23 cellular contexts compared by ENCODE assay signal in the genomic region with DNA sequence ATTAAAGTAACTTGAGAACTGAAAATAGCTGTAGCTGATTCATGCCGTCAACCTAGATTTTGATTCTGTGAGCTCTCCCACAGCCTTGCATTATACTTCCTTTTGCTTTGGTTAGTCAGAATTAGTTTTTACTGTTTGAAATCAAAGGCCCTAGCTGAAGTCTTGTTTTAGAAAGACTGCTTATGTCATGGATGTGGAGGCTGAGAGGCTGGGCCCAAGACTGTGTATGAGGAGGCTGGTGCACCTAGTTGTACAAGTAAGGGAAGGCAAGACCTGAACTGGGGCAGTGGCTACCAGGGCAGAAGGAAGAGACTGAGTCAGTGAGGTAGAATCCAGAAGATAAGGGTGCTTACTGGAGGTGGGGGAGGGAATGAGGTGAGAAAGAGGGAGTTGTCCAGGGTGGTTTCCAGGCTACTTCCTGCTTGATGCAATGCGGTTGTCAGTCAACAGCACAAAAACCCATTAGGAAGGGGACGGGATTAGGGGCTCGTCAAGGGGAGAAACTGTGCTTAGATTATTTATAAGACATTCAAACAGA.
DNase-seq lines count a peak whose midpoint lies in the region; ATAC-seq, FAIRE-seq and TF ChIP-seq lines count a peak whose summit lies in the region.
"Had no signal": no experiment of that assay in that cellular context is flagged by ENCODE, and none has a peak within 500 bp of the region (broad histone marks: within the 10 kb centered on the region; RNA-seq: fewer than 3 reads in every experiment).

No MANE protein-coding gene starts in this region.

- peaks cover 18% of the 10 kb centered on the region for H3K4me1 Mint-ChIP-seq in activated CD4-positive, alpha-beta T cell treated with anti-CD3 and anti-CD28 coated beads, Interleukin-2, amount 10 ng/mL, durations not matched to agents 24 days and 14 days

- no peak overlapping the region for H2AFZ ChIP-seq in GM12878 (ENCODE audit: control insufficient read depth, low read depth, low read length)
- H2AFZ ChIP-seq: GM23248 had no signal

- SMC1A ChIA-PET in GM12878 (lab: Charles Lee; ENCODE audit: uncharacterized antibody, unreplicated experiment) = no interaction called here

- no peak for ATAC-seq in GM12878
- peak; percentile 62 for ATAC-seq in foreskin keratinocyte
- ATAC-seq in HG02623 (IDR thresholded peaks at IDR 0.05; ENCODE audit: unreplicated experiment) = no peak

- in situ Hi-C loops in GM12878 (cut with MboI) = no loop called here

- no peak for TF ChIP-seq CTCF in GM12878 (IDR thresholded peaks at IDR 0.05 in 2 of 3, conservative IDR thresholded peaks at IDR 0.05 in 1 of 3; ENCODE audit: control insufficient read depth in 2 of 3, extremely low read depth in 1 of 3, insufficient read depth in 1 of 3, low read depth in 3 of 3, low read length in 3 of 3)
- TF ChIP-seq CTCF in foreskin keratinocyte (conservative IDR thresholded peaks at IDR 0.05) = no peak
- TF ChIP-seq CTCF in RWPE1 (conservative IDR thresholded peaks at IDR 0.05; ENCODE audit: low read depth) = no peak

- DNase-seq in activated CD4-positive, alpha-beta T cell treated with anti-CD3 and anti-CD28 coated beads, Interleukin-2, amount 10 ng/mL, durations not matched to agents 24 days and 14 days = no peak
- no peak for DNase-seq in activated CD4-positive, alpha-beta T cell treated with anti-CD3 and anti-CD28 coated beads, Interleukin-2, amount 50 U/mL, for 1 hour
- DNase-seq in Daoy (ENCODE audit: low read depth) (peak; percentile 5), GM12878 (ENCODE audit: low read depth, low spot score) (no peak), foreskin keratinocyte (peak; percentile 16 to 71), NCI-H1092 (lab: John Stamatoyannopoulos, UW) (no peak), RWPE1 (ENCODE audit: low spot score) (no peak)
- DNase-seq: 8988T, Caco-2, DMS 273 treated with DMSO at 0.1 percent for 48 hours, DMS79 treated with DMSO at 0.1 percent for 48 hours, GM23248, HCEC 1CT, Kasumi-1, NCI-H1417, NCI-H187, NCI-H446, NCI-H526 treated with DMSO at 0.1 percent for 48 hours, Right ventricle myocardium superior had no signal

- 70% methylated on average over 4 of the region's 4 CpGs for WGBS in GM12878 (ENCODE audit: insufficient coverage, insufficient replicate concordance, low lambda C conversion rate, missing lambda C conversion rate)

- TF ChIP-seq RAD21 in GM12878 (IDR thresholded peaks at IDR 0.05; ENCODE audit: insufficient read depth, low read depth, low read length) = no peak

- no peak overlapping the region for H3K4me2 ChIP-seq in GM12878 (ENCODE audit: control insufficient read depth, insufficient read depth)

- peak overlapping the region; percentile 26 for H3K27ac Mint-ChIP-seq in activated CD4-positive, alpha-beta T cell treated with anti-CD3 and anti-CD28 coated beads, Interleukin-2, amount 10 ng/mL, durations not matched to agents 24 days and 14 days

- no peak overlapping the region for H3K9ac ChIP-seq in GM12878 (ENCODE audit: control insufficient read depth, insufficient read depth, low read length)
- H3K9ac ChIP-seq: BLaER1 treated with 17β-estradiol and CSF1 and Interleukin-3, amounts not matched to agents 10 nM and 100 nM; GM23248 had no signal

- no peaks in the 10 kb centered on the region for H3K9me3 Mint-ChIP-seq in activated CD4-positive, alpha-beta T cell treated with anti-CD3 and anti-CD28 coated beads, Interleukin-2, amount 10 ng/mL, durations not matched to agents 24 days and 14 days

- no peaks in the 10 kb centered on the region for H3K27me3 Mint-ChIP-seq in activated CD4-positive, alpha-beta T cell treated with anti-CD3 and anti-CD28 coated beads, Interleukin-2, amount 10 ng/mL, durations not matched to agents 24 days and 14 days
- H3K27me3 Mint-ChIP-seq: CD4-positive, alpha-beta memory T cell had no signal

- H3K4me1 ChIP-seq in GM12878 (ENCODE audit: control insufficient read depth, insufficient read depth, low read length) (no peaks in the 10 kb centered on the region), foreskin keratinocyte (no peaks in the 10 kb centered on the region)
- H3K4me1 ChIP-seq: Caco-2 had no signal

- no TSS peak for BruUV-seq in GM12878 (replicated peaks; lab: Mats Ljungman, UMichigan)

- CTCF ChIA-PET in GM12878 (lab: Yijun Ruan, JAX) = interaction anchor here (2.3 kb wide), 1 partner anchor 206 kb away, joined by 5 read pairs; no protein-coding TSS in a partner anchor
- CTCF ChIA-PET in RWPE1 (lab: Yijun Ruan, JAX) = no interaction called here

- no peaks in the 10 kb centered on the region for H4K20me1 ChIP-seq in GM12878 (ENCODE audit: control insufficient read depth, insufficient read depth)
- H4K20me1 ChIP-seq: BLaER1 treated with 17β-estradiol and CSF1 and Interleukin-3, amounts not matched to agents 10 nM and 100 nM had no signal

- no peak overlapping the region for H3K4me3 ChIP-seq in GM12878
- H3K4me3 ChIP-seq: BLaER1 treated with 17β-estradiol and CSF1 and Interleukin-3, amounts not matched to agents 10 nM and 100 nM; GM23248 had no signal

- RAD21 ChIA-PET in GM12878 (lab: Charles Lee; ENCODE audit: unreplicated experiment) = no interaction called here

- H3K27ac ChIP-seq in GM12878 (ENCODE audit: control insufficient read depth, insufficient read depth) = no peak overlapping the region
- peak overlapping the region; percentile 42 for H3K27ac ChIP-seq in foreskin keratinocyte
- H3K27ac ChIP-seq in RWPE1 = no peak overlapping the region
- H3K27ac ChIP-seq: GM23248 had no signal

- intact Hi-C loops in activated CD4-positive, alpha-beta T cell treated with anti-CD3 and anti-CD28 coated beads, Interleukin-2, amount 10 ng/mL, durations not matched to agents 24 days and 14 days (cut with micrococcal nuclease) = no loop called here
- intact Hi-C loops in GM12878 (cut with micrococcal nuclease; ENCODE audit: unreplicated experiment) = loop anchor here (10.0 kb wide), 1 partner anchor 176 kb away; no protein-coding TSS in a partner anchor

- H3K27me3 ChIP-seq in GM12878 (replicated peaks in 1 of 2; ENCODE audit: control insufficient read depth in 2 of 2, insufficient read depth in 2 of 2, low read length in 1 of 2) = no peaks in the 10 kb centered on the region
- H3K27me3 ChIP-seq in foreskin keratinocyte = no peaks in the 10 kb centered on the region

- FAIRE-seq in GM12878 (lab: Jason Lieb, UNC) = no peak
- FAIRE-seq: GM12892 had no signal

- no peak overlapping the region for H3K4me3 Mint-ChIP-seq in activated CD4-positive, alpha-beta T cell treated with anti-CD3 and anti-CD28 coated beads, Interleukin-2, amount 10 ng/mL, durations not matched to agents 24 days and 14 days
- H3K4me3 Mint-ChIP-seq: CD4-positive, alpha-beta memory T cell had no signal

- TF ChIP-seq EP300 in GM12878 (IDR thresholded peaks at IDR 0.05; ENCODE audit: borderline replicate concordance in 1 of 2, control insufficient read depth in 1 of 2, low read depth in 2 of 2, low read length in 2 of 2) = no peak

- no peaks in the 10 kb centered on the region for H3K79me2 ChIP-seq in GM12878 (ENCODE audit: control insufficient read depth, insufficient read depth, low read length)

- no peaks in the 10 kb centered on the region for H3K36me3 Mint-ChIP-seq in activated CD4-positive, alpha-beta T cell treated with anti-CD3 and anti-CD28 coated beads, Interleukin-2, amount 10 ng/mL, durations not matched to agents 24 days and 14 days (ENCODE audit: low read depth)
- H3K36me3 Mint-ChIP-seq: CD4-positive, alpha-beta memory T cell had no signal

- no peak for TF ChIP-seq POLR2A in GM12878 (IDR thresholded peaks at IDR 0.05; ENCODE audit: low read depth, low read length)

- H3K9me3 ChIP-seq in GM12878 (replicated peaks; ENCODE audit: control insufficient read depth, insufficient read depth, low read length) = no peaks in the 10 kb centered on the region
- H3K9me3 ChIP-seq: Caco-2 had no signal

- POLR2A ChIA-PET in GM12878 (lab: Charles Lee) (no interaction called here), RWPE1 (lab: Yijun Ruan, JAX; ENCODE audit: low non-redundant PET) (no interaction called here)

- no peaks in the 10 kb centered on the region for H3K36me3 ChIP-seq in GM12878 (ENCODE audit: control insufficient read depth in 2 of 2, insufficient read depth in 2 of 2, low read length in 1 of 2)
- H3K36me3 ChIP-seq: BLaER1 treated with 17β-estradiol and CSF1 and Interleukin-3, amounts not matched to agents 10 nM and 100 nM had no signal

TF ChIP-seq in GM12878, 131 proteins besides CTCF, POLR2A, EP300 and RAD21:
- TF ChIP-seq RELB (IDR thresholded peaks at IDR 0.05; ENCODE audit: low read depth) = no peak
- TF ChIP-seq, protein P1, sequence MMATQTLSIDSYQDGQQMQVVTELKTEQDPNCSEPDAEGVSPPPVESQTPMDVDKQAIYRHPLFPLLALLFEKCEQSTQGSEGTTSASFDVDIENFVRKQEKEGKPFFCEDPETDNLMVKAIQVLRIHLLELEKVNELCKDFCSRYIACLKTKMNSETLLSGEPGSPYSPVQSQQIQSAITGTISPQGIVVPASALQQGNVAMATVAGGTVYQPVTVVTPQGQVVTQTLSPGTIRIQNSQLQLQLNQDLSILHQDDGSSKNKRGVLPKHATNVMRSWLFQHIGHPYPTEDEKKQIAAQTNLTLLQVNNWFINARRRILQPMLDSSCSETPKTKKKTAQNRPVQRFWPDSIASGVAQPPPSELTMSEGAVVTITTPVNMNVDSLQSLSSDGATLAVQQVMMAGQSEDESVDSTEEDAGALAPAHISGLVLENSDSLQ (IDR thresholded peaks at IDR 0.05) = peak; percentile 8; the same call in 1 of the 2 replicates

Comparison
In these comparisons a context has a peak if more than half of its experiments do, and no peak if none do; other contexts are left out.
1. DNase-seq: peak in Daoy (single experiment) and foreskin keratinocyte (2 of 2); none in activated CD4-positive, alpha-beta T cell treated with anti-CD3 and anti-CD28 coated beads, Interleukin-2, amount 10 ng/mL, durations not matched to agents 24 days and 14 days (single experiment), activated CD4-positive, alpha-beta T cell treated with anti-CD3 and anti-CD28 coated beads, Interleukin-2, amount 50 U/mL, for 1 hour (single experiment), GM12878 (single experiment), NCI-H1092 (single experiment) and RWPE1 (single experiment).